ENCODE assay signal across 8 cellular contexts in the genomic region with DNA sequence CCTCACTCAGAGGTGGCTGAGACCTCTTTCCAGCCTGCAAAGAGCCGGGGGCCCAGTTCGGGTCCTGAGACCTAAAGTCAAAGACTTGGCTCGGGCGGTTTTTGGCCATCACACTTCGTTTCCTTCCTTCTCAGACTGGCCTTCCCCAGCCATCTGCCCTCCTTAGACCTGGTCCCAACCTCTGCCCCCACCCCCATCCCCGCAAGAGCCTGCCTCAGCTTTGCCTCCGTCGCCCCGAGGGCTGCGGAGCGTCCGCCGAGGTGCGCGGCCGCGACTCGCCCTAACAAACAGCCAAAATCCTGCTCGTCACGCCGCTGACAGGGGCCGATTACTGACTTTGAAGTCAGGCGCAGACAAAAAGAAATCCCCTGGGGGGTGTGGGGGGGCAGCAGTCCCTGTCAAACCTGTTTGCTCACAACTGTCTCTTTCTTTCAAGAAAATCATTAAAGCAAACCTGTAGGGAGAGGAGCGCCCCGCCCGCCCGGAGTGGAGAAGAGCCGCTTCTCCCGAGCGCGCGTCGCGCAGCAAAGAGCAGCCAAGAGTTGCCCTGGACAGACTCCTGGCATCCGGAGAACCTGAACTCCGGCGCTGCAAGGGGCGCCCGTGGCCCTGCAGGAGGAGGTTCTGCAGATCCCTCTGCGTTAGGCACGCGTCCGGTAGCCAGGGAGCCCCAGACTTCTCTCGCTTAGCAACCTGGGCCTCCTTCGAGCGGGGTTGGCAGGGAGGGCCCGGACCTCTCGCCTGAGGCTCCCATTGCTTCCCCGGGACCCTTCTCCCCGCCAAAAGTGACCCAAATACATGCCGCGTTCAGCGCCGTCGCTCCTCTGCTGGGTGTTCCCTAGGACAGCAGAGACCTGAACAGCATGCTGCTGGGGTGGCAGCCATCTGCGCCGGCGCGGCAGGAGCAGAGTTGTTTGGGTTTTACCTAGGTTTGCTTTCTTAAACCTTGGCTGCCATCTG. TPM values are rescaled to one million over a fixed set of nuclear protein-coding genes. Genes with fewer than 3 reads are reported as not detected.
DNase-seq lines count a peak whose midpoint lies in the region; ATAC-seq, FAIRE-seq and TF ChIP-seq lines count a peak whose summit lies in the region.
"Had no signal": no experiment of that assay in that cellular context is flagged by ENCODE, and none has a peak within 500 bp of the region (broad histone marks: within the 10 kb centered on the region; RNA-seq: fewer than 3 reads in every experiment).

No MANE protein-coding gene starts in this region.

- ATAC-seq in GM23338, result peak; percentile 4

- peak overlapping the region; percentile 49 for H3K4me3 ChIP-seq in GM23338
- H3K4me3 ChIP-seq in astrocyte (ENCODE audit: insufficient read depth, low read depth, low read length), result no peak overlapping the region
- H3K4me3 ChIP-seq in skeletal muscle satellite cell (ENCODE audit: low read length), result peak overlapping the region; percentile 66

- DNase-seq in GM23338 (ENCODE audit: low spot score) (peak; percentile 74), astrocyte (ENCODE audit: low read depth) (no peak), islet precursor cell (peak; percentile 94), nucleus accumbens (lab: John Stamatoyannopoulos, UW) (no peak), immature natural killer cell (no peak), H4 (ENCODE audit: low spot score) (no peak)

- H3K4me2 ChIP-seq in GM23338 (peak overlapping the region; percentile 82), astrocyte (ENCODE audit: low read length) (peak overlapping the region; percentile 74), skeletal muscle satellite cell (ENCODE audit: low read length) (peak overlapping the region; percentile 82)

- H3K27me3 ChIP-seq in GM23338 (ENCODE audit: insufficient read depth), result peaks cover 99% of the 10 kb centered on the region
- H3K27me3 ChIP-seq in astrocyte (ENCODE audit: insufficient read depth, low read length), result peaks cover 99% of the 10 kb centered on the region
- peaks cover 100% of the 10 kb centered on the region for H3K27me3 ChIP-seq in skeletal muscle satellite cell (ENCODE audit: control insufficient read depth, insufficient read depth, low read length)

- H3K4me3 Mint-ChIP-seq in GM23338 (peak overlapping the region; percentile 83), astrocyte (ENCODE audit: unreplicated experiment) (no peak overlapping the region), immature natural killer cell (no peak overlapping the region)
- H3K4me3 Mint-ChIP-seq: T-helper 2 cell treated with Interferon-gamma antibody and Interleukin-4, amounts not matched to agents 5 μg/mL and 100 μg/mL, for 36 hours had no signal

- H3K9ac ChIP-seq in astrocyte (ENCODE audit: low read length) (no peak overlapping the region), skeletal muscle satellite cell (ENCODE audit: low read depth, low read length) (no peak overlapping the region)

- H4K20me1 ChIP-seq in GM23338 (replicated peaks; ENCODE audit: insufficient read depth) (no peaks in the 10 kb centered on the region), astrocyte (ENCODE audit: insufficient read depth, low read length) (no peaks in the 10 kb centered on the region)

- H3K9me3 ChIP-seq in astrocyte (ENCODE audit: insufficient read depth, low read depth, low read length), result peaks cover 2% of the 10 kb centered on the region
- H3K9me3 ChIP-seq in skeletal muscle satellite cell (replicated peaks; ENCODE audit: low read length), result no peaks in the 10 kb centered on the region

- H2AFZ ChIP-seq in GM23338, result no peak overlapping the region
- no peak overlapping the region for H2AFZ ChIP-seq in astrocyte (ENCODE audit: low read depth, low read length)

- H3K27ac Mint-ChIP-seq in GM23338, result no peak overlapping the region
- H3K27ac Mint-ChIP-seq in astrocyte (ENCODE audit: unreplicated experiment), result no peak overlapping the region
- no peak overlapping the region for H3K27ac Mint-ChIP-seq in immature natural killer cell
- H3K27ac Mint-ChIP-seq: T-helper 2 cell treated with Interferon-gamma antibody and Interleukin-4, amounts not matched to agents 5 μg/mL and 100 μg/mL, for 36 hours had no signal

- peaks cover 39% of the 10 kb centered on the region for H3F3A ChIP-seq in GM23338 (replicated peaks; ENCODE audit: low read depth)

- H3K36me3 Mint-ChIP-seq in GM23338 (ENCODE audit: low read depth) (no peaks in the 10 kb centered on the region; the same call in 2 of the 3 replicates), astrocyte (ENCODE audit: low read depth, unreplicated experiment) (no peaks in the 10 kb centered on the region), immature natural killer cell (peaks cover 0 to 3% (median 2%) of the 10 kb centered on the region in 3 donors)

- TF ChIP-seq CTCF in GM23338 (conservative IDR thresholded peaks at IDR 0.05; ENCODE audit: low read depth in 2 of 2), result no peak
- TF ChIP-seq CTCF in astrocyte (IDR thresholded peaks at IDR 0.05; ENCODE audit: insufficient read depth, low read depth, low read length), result no peak

- H3K4me1 Mint-ChIP-seq in GM23338, result peaks cover 69% of the 10 kb centered on the region
- H3K4me1 Mint-ChIP-seq in astrocyte (ENCODE audit: low read depth, unreplicated experiment), result peaks cover 3% of the 10 kb centered on the region
- peaks cover 0 to 6% of the 10 kb centered on the region in 2 donors for H3K4me1 Mint-ChIP-seq in immature natural killer cell

- H3K9me2 ChIP-seq in GM23338 (ENCODE audit: insufficient read depth), result no peaks in the 10 kb centered on the region

- H3K27ac ChIP-seq in GM23338 (ENCODE audit: low read depth) (no peak overlapping the region), astrocyte (ENCODE audit: low read depth, low read length) (no peak overlapping the region)

- no peaks in the 10 kb centered on the region; the same call in 2 of the 3 replicates for H3K9me3 Mint-ChIP-seq in GM23338
- H3K9me3 Mint-ChIP-seq in astrocyte (ENCODE audit: unreplicated experiment), result peaks cover 13% of the 10 kb centered on the region
- H3K9me3 Mint-ChIP-seq in immature natural killer cell, result peaks cover 3 to 30% (median 11%) of the 10 kb centered on the region in 6 donors
- H3K9me3 Mint-ChIP-seq: T-helper 2 cell treated with Interferon-gamma antibody and Interleukin-4, amounts not matched to agents 5 μg/mL and 100 μg/mL, for 36 hours had no signal

- peaks cover 66% of the 10 kb centered on the region for H3K4me1 ChIP-seq in GM23338 (ENCODE audit: insufficient read depth)
- H3K4me1 ChIP-seq in astrocyte (ENCODE audit: insufficient read depth, low read length), result no peaks in the 10 kb centered on the region
- H3K4me1 ChIP-seq in skeletal muscle satellite cell (ENCODE audit: control insufficient read depth, insufficient read depth, low read length), result peaks cover 15% of the 10 kb centered on the region

- H3K79me2 ChIP-seq in GM23338 (replicated peaks; ENCODE audit: insufficient read depth) (no peaks in the 10 kb centered on the region), astrocyte (ENCODE audit: insufficient read depth, low read length) (no peaks in the 10 kb centered on the region)

- H3K36me3 ChIP-seq in GM23338 (ENCODE audit: insufficient read depth), result no peaks in the 10 kb centered on the region
- H3K36me3 ChIP-seq in astrocyte (ENCODE audit: insufficient read depth, low read length), result no peaks in the 10 kb centered on the region
- H3K36me3 ChIP-seq in skeletal muscle satellite cell (ENCODE audit: insufficient read depth, low read length), result no peaks in the 10 kb centered on the region

- no peak for FAIRE-seq in astrocyte (lab: Jason Lieb, UNC)

- peaks cover 100% of the 10 kb centered on the region for H3K27me3 Mint-ChIP-seq in GM23338 (ENCODE audit: insufficient read depth, low read depth, poor library complexity)
- H3K27me3 Mint-ChIP-seq in astrocyte (ENCODE audit: low read depth, unreplicated experiment), result peaks cover 93% of the 10 kb centered on the region
- peaks cover 28 to 41% (median 29%) of the 10 kb centered on the region in 3 donors for H3K27me3 Mint-ChIP-seq in immature natural killer cell (ENCODE audit: low read depth in 3 of 3)

TF ChIP-seq in GM23338, 12 proteins besides CTCF, POLR2A, EP300 and RAD21:
- TF ChIP-seq EZH2phosphoT487 (IDR thresholded peaks at IDR 0.05; ENCODE audit: unreplicated experiment), result peak; percentile 36
- no peak for TF ChIP-seq POLR2AphosphoS5 (IDR thresholded peaks at IDR 0.05; ENCODE audit: low read depth)
- TF ChIP-seq EZH2 (IDR thresholded peaks at IDR 0.05; ENCODE audit: low read depth, unreplicated experiment), result peak; percentile 91
- TF ChIP-seq JUNB (IDR thresholded peaks at IDR 0.05; ENCODE audit: unreplicated experiment), result no peak

RNA-seq across cellular contexts. Expression of a gene that starts 4.5 kb away (rescaled TPM):
- total RNA-seq in GM23338 (2014; rRNA removed; shearing (Covaris generic)), result 0.23 TPM in 1 of 2 replicates, not detected in the other
- polyA plus RNA-seq in GM23338 (2016; fragmentation: Nextera tagmentation; extraction: Ambion mirVana) (0.39 TPM in 1 of 2 replicates, not detected in the other), immature natural killer cell (not detected)
- total RNA-seq in astrocyte, result 0.09 TPM in 1 of 2 replicates, not detected in the other
- total RNA-seq in skeletal muscle satellite cell (2012; rRNA removed), result not detected in 2 replicates
- total RNA-seq in H4 (2014; rRNA removed; shearing (Covaris generic)), result not detected in 2 replicates

Comparison
In these comparisons a context has a peak if more than half of its experiments do, and no peak if none do; other contexts are left out.
1. DNase-seq: peak in GM23338 (single experiment) and islet precursor cell (single experiment); none in astrocyte (single experiment), nucleus accumbens (0 of 56), immature natural killer cell (0 of 3) and H4 (single experiment).
2. Peak in every context shown above with its lines, with median percentiles within 50 percentile points of each other: H3K4me2 ChIP-seq.